30 cellular contexts compared by ENCODE assay signal in genomic region chr13:104592545-104593250, GRCh38.
"Had no signal": no experiment of that assay in that cellular context is flagged by ENCODE, and none has a peak within 500 bp of the region (broad histone marks: within the 10 kb centered on the region; RNA-seq: fewer than 3 reads in every experiment).

No MANE protein-coding gene starts in this region.

- H3K9me3 ChIP-seq: body of pancreas, heart left ventricle, left lung, lower lobe of right lung, neutrophil, ovary, right lobe of liver, upper lobe of left lung, vagina had no signal

- ATAC-seq: activated CD8-positive, alpha-beta T cell treated with anti-CD3 and anti-CD28 coated beads for 36 hours; activated T-cell treated with anti-CD3 and anti-CD28 coated beads, Interleukin-2, amount 50 U/mL, for 4 hours; effector memory CD8-positive, alpha-beta T cell; esophagus mucosa; heart left ventricle; right lobe of liver; stimulated activated memory B cell treated with anti-CD40 and anti-IgM and Interleukin-4, amounts not matched to agents 10 μg/mL and 1 μg/mL and 100 μg/mL, for 72 hours; stimulated activated naive CD8-positive, alpha-beta T cell treated with anti-CD3 and anti-CD28 coated beads, Interleukin-15, amount 100 ng/mL, for 72 hours had no signal

- DNase-seq: activated B cell treated with CpG ODN at 0.5 μM for 24 hours; activated CD4-positive, alpha-beta T cell treated with anti-CD3 and anti-CD28 coated beads, Interleukin-2, amount 50 U/mL, for 1 hour; activated CD8-positive, alpha-beta T cell treated with anti-CD3 and anti-CD28 coated beads for 36 hours; activated T-cell treated with anti-CD3 and anti-CD28 coated beads, Interleukin-2, amount 50 U/mL, for 4 hours; anterior cingulate cortex; body of pancreas; cortex of kidney; effector memory CD8-positive, alpha-beta T cell; heart left ventricle; left lung; lower lobe of right lung; mesendoderm; ovary; right lobe of liver; stimulated activated CD4-positive, alpha-beta T cell treated with anti-CD3 and anti-CD28 coated beads, Interleukin-1b, Interleukin-23, amount 100 ng/mL, for 48 hours; stimulated activated CD4-positive, alpha-beta T cell treated with anti-CD3 and anti-CD28 coated beads, Interleukin-4, amount 100 ng/mL, for 4 hours; stimulated activated CD8-positive, alpha-beta memory T cell treated with anti-CD3 and anti-CD28 coated beads, Interleukin-4, amount 100 ng/mL, for 48 hours; stimulated activated naive CD8-positive, alpha-beta T cell treated with anti-CD3 and anti-CD28 coated beads, Interleukin-15, amount 100 ng/mL, for 72 hours; substantia nigra; upper lobe of left lung had no signal

- H3K9me3 Mint-ChIP-seq: activated B cell treated with CpG ODN at 0.5 μM for 24 hours; activated CD8-positive, alpha-beta T cell treated with anti-CD3 and anti-CD28 coated beads for 36 hours; activated naive CD4-positive, alpha-beta T cell treated with anti-CD3 and anti-CD28 coated beads, Interleukin-2, amount 50 U/mL, for 24 hours; activated T-cell treated with anti-CD3 and anti-CD28 coated beads, Interleukin-2, amount 50 U/mL, for 4 hours; activated T-helper 2 cell treated with anti-CD3 and anti-CD28 coated beads, Interferon-gamma antibody, Interleukin-2, Interleukin-4, amounts not matched to agents 10 μg/mL and 5 μg/mL and 100 μg/mL, durations not matched to agents 14 hours and 24 hours and 36 hours; nephron; stimulated activated naive CD8-positive, alpha-beta T cell treated with anti-CD3 and anti-CD28 coated beads, Interleukin-15, amount 100 ng/mL, for 72 hours; T-helper 2 cell treated with Interferon-gamma antibody and Interleukin-4, amounts not matched to agents 5 μg/mL and 100 μg/mL, for 36 hours had no signal

- H3K27me3 ChIP-seq: body of pancreas, left lung, neutrophil, ovary, right lobe of liver, upper lobe of left lung, vagina had no signal

- H3K4me3 ChIP-seq: body of pancreas, heart left ventricle, left lung, lower lobe of right lung, ovary, right lobe of liver, smooth muscle cell, upper lobe of left lung, vagina had no signal

- H3K4me1 ChIP-seq: body of pancreas, heart left ventricle, lower lobe of right lung, right lobe of liver, upper lobe of left lung, vagina had no signal

- H3K27ac ChIP-seq: body of pancreas, heart left ventricle, left lung, lower lobe of right lung, neutrophil, ovary, right lobe of liver, upper lobe of left lung, vagina had no signal

- H3K36me3 ChIP-seq: heart left ventricle, left lung, lower lobe of right lung, neutrophil, ovary, right lobe of liver, upper lobe of left lung, vagina had no signal

- H3K36me3 Mint-ChIP-seq: activated naive CD4-positive, alpha-beta T cell treated with anti-CD3 and anti-CD28 coated beads, Interleukin-2, amount 50 U/mL, for 24 hours; stimulated activated memory B cell treated with anti-CD40 and anti-IgM and Interleukin-4, amounts not matched to agents 10 μg/mL and 1 μg/mL and 100 μg/mL, for 72 hours had no signal

- H3K27ac Mint-ChIP-seq: activated B cell treated with CpG ODN at 0.5 μM for 24 hours; activated CD8-positive, alpha-beta T cell treated with anti-CD3 and anti-CD28 coated beads for 36 hours; activated naive CD4-positive, alpha-beta T cell treated with anti-CD3 and anti-CD28 coated beads, Interleukin-2, amount 50 U/mL, for 24 hours; activated T-helper 2 cell treated with anti-CD3 and anti-CD28 coated beads, Interferon-gamma antibody, Interleukin-2, Interleukin-4, amounts not matched to agents 10 μg/mL and 5 μg/mL and 100 μg/mL, durations not matched to agents 14 hours and 24 hours and 36 hours; effector memory CD8-positive, alpha-beta T cell; progenitor cell of endocrine pancreas; stimulated activated memory B cell treated with anti-CD40 and anti-IgM and Interleukin-4, amounts not matched to agents 10 μg/mL and 1 μg/mL and 100 μg/mL, for 72 hours; stimulated activated naive CD8-positive, alpha-beta T cell treated with anti-CD3 and anti-CD28 coated beads, Interleukin-15, amount 100 ng/mL, for 72 hours; T-helper 2 cell treated with Interferon-gamma antibody and Interleukin-4, amounts not matched to agents 5 μg/mL and 100 μg/mL, for 36 hours had no signal

- H3K4me3 Mint-ChIP-seq: activated B cell treated with CpG ODN at 0.5 μM for 24 hours; activated CD8-positive, alpha-beta T cell treated with anti-CD3 and anti-CD28 coated beads for 36 hours; activated naive CD4-positive, alpha-beta T cell treated with anti-CD3 and anti-CD28 coated beads, Interleukin-2, amount 50 U/mL, for 24 hours; activated T-cell treated with anti-CD3 and anti-CD28 coated beads, Interleukin-2, amount 50 U/mL, for 4 hours; effector memory CD8-positive, alpha-beta T cell; nephron; stimulated activated memory B cell treated with anti-CD40 and anti-IgM and Interleukin-4, amounts not matched to agents 10 μg/mL and 1 μg/mL and 100 μg/mL, for 72 hours; stimulated activated naive CD8-positive, alpha-beta T cell treated with anti-CD3 and anti-CD28 coated beads, Interleukin-15, amount 100 ng/mL, for 72 hours; T-helper 2 cell treated with Interferon-gamma antibody and Interleukin-4, amounts not matched to agents 5 μg/mL and 100 μg/mL, for 36 hours had no signal

- H3K4me2 ChIP-seq: smooth muscle cell had no signal

- H3K27me3 Mint-ChIP-seq: activated B cell treated with CpG ODN at 0.5 μM for 24 hours; activated CD8-positive, alpha-beta T cell treated with anti-CD3 and anti-CD28 coated beads for 36 hours; effector memory CD8-positive, alpha-beta T cell; progenitor cell of endocrine pancreas; stimulated activated memory B cell treated with anti-CD40 and anti-IgM and Interleukin-4, amounts not matched to agents 10 μg/mL and 1 μg/mL and 100 μg/mL, for 72 hours had no signal

- H3K4me1 Mint-ChIP-seq: activated B cell treated with CpG ODN at 0.5 μM for 24 hours; activated naive CD4-positive, alpha-beta T cell treated with anti-CD3 and anti-CD28 coated beads, Interleukin-2, amount 50 U/mL, for 24 hours; stimulated activated memory B cell treated with anti-CD40 and anti-IgM and Interleukin-4, amounts not matched to agents 10 μg/mL and 1 μg/mL and 100 μg/mL, for 72 hours; stimulated activated naive CD8-positive, alpha-beta T cell treated with anti-CD3 and anti-CD28 coated beads, Interleukin-15, amount 100 ng/mL, for 72 hours had no signal
